In genomic region chr14:27278341-27278740, GRCh38 we compare ENCODE assay signal across 31 cellular contexts.
DNase-seq lines count a peak whose midpoint lies in the region; FAIRE-seq and TF ChIP-seq lines count a peak whose summit lies in the region.
"Had no signal": no experiment of that assay in that cellular context is flagged by ENCODE, and none has a peak within 500 bp of the region (broad histone marks: within the 10 kb centered on the region; RNA-seq: fewer than 3 reads in every experiment).

No MANE protein-coding gene starts in this region.

- H3K27me3 Mint-ChIP-seq in CD8-positive, alpha-beta memory T cell, result no peaks in the 10 kb centered on the region
- H3K27me3 Mint-ChIP-seq: B cell; CD4-positive, alpha-beta memory T cell; CD4-positive, alpha-beta T cell; CD4-positive, CD25-positive, alpha-beta regulatory T cell had no signal

- H3K9me3 Mint-ChIP-seq in CD8-positive, alpha-beta memory T cell, result peaks cover 11 to 35% (median 20%) of the 10 kb centered on the region in 5 donors

- no peak overlapping the region for H3K4me3 ChIP-seq in neural cell (ENCODE audit: low read length)
- no peak overlapping the region for H3K4me3 ChIP-seq in CD8-positive, alpha-beta memory T cell (ENCODE audit: low read length)
- H3K4me3 ChIP-seq: A549; BLaER1; BLaER1 treated with 17β-estradiol and CSF1 and Interleukin-3, amounts not matched to agents 10 nM and 100 nM had no signal

- no peaks in the 10 kb centered on the region for H3K9me3 ChIP-seq in neural cell (ENCODE audit: low read length)
- no peaks in the 10 kb centered on the region for H3K9me3 ChIP-seq in CD8-positive, alpha-beta memory T cell (ENCODE audit: low read length)
- H3K9me3 ChIP-seq: BE2C; BLaER1; BLaER1 treated with 17β-estradiol and CSF1 and Interleukin-3, amounts not matched to agents 10 nM and 100 nM had no signal

- TF ChIP-seq RAD21 in neural cell (conservative IDR thresholded peaks at IDR 0.05), result no peak

- TF ChIP-seq EP300 in neural cell (conservative IDR thresholded peaks at IDR 0.05; ENCODE audit: poor library complexity, severe bottlenecking), result peak; percentile 61

- no peaks in the 10 kb centered on the region for H3F3A ChIP-seq in neural cell (ENCODE audit: insufficient read depth, low read length, poor library complexity, severe bottlenecking)

- H3K27ac ChIP-seq in neural cell (ENCODE audit: low read length), result no peak overlapping the region
- H3K27ac ChIP-seq in CD8-positive, alpha-beta memory T cell (ENCODE audit: low read depth, low read length), result no peak overlapping the region
- H3K27ac ChIP-seq: 22Rv1; A549; BLaER1; BLaER1 treated with 17β-estradiol and CSF1 and Interleukin-3, amounts not matched to agents 10 nM and 100 nM; C4-2B had no signal

- TF ChIP-seq CTCF in neural cell (IDR thresholded peaks at IDR 0.05; ENCODE audit: poor library complexity, severe bottlenecking), result no peak

- H3K79me2 ChIP-seq in neural cell (replicated peaks; ENCODE audit: insufficient read depth, low read length), result no peaks in the 10 kb centered on the region

- H3K4me3 Mint-ChIP-seq in CD8-positive, alpha-beta memory T cell, result no peak overlapping the region
- H3K4me3 Mint-ChIP-seq: B cell; CD14-positive monocyte; CD4-positive, alpha-beta memory T cell; CD4-positive, alpha-beta T cell; CD4-positive, CD25-positive, alpha-beta regulatory T cell; CD8-positive, alpha-beta T cell had no signal

- H3K27me3 ChIP-seq in neural cell (ENCODE audit: insufficient read depth, low read depth, low read length), result no peaks in the 10 kb centered on the region
- no peaks in the 10 kb centered on the region for H3K27me3 ChIP-seq in CD8-positive, alpha-beta memory T cell (ENCODE audit: insufficient read depth, low read length, poor library complexity, severe bottlenecking)
- H3K27me3 ChIP-seq: BE2C; BLaER1; BLaER1 treated with 17β-estradiol and CSF1 and Interleukin-3, amounts not matched to agents 10 nM and 100 nM had no signal

- H4K20me1 ChIP-seq in neural cell (ENCODE audit: insufficient read depth), result no peaks in the 10 kb centered on the region
- H4K20me1 ChIP-seq: BLaER1; BLaER1 treated with 17β-estradiol and CSF1 and Interleukin-3, amounts not matched to agents 10 nM and 100 nM had no signal

- no peak overlapping the region for H3K4me2 ChIP-seq in neural cell (ENCODE audit: low read length)
- H3K4me2 ChIP-seq: A549; BLaER1; BLaER1 treated with 17β-estradiol and CSF1 and Interleukin-3, amounts not matched to agents 10 nM and 100 nM had no signal

- CTCF ChIA-PET in CD8-positive, alpha-beta memory T cell (lab: Charles Lee), result no interaction called here

- H2AFZ ChIP-seq in neural cell (ENCODE audit: low read depth, low read length), result no peak overlapping the region

- no peak overlapping the region for H3K27ac Mint-ChIP-seq in CD8-positive, alpha-beta memory T cell
- H3K27ac Mint-ChIP-seq: B cell; CD14-positive monocyte; CD4-positive, alpha-beta memory T cell; CD4-positive, alpha-beta T cell; CD4-positive, CD25-positive, alpha-beta regulatory T cell; CD8-positive, alpha-beta T cell had no signal

- peak; percentile 26 for FAIRE-seq in HTR-8/SVneo (lab: Jason Lieb, UNC)
- FAIRE-seq: A549, D721Med had no signal

- DNase-seq in HTR-8/SVneo (ENCODE audit: insufficient read length, low spot score), result no peak
- no peak for DNase-seq in CD8-positive, alpha-beta memory T cell
- DNase-seq in NAMALWA (ENCODE audit: low spot score), result no peak
- DNase-seq: 8988T; ACHN; AML-193; BE2C; C1 segment of cervical spinal cord; Caco-2; Calu3; CD4-positive, alpha-beta memory T cell; CD4-positive, alpha-beta T cell; CD4-positive, CD25-positive, alpha-beta regulatory T cell; CD8-positive, alpha-beta T cell; COR-L47; DMS 273 treated with DMSO at 0.1 percent for 48 hours; DMS153; DMS53; DMS79; DMS79 treated with DMSO at 0.1 percent for 48 hours; DND-41; EL had no signal

- H3K9me2 ChIP-seq in neural cell (ENCODE audit: insufficient read depth, low read length), result no peaks in the 10 kb centered on the region

- no peak overlapping the region for H3K9ac ChIP-seq in neural cell (ENCODE audit: low read length)
- H3K9ac ChIP-seq: BLaER1; BLaER1 treated with 17β-estradiol and CSF1 and Interleukin-3, amounts not matched to agents 10 nM and 100 nM had no signal

- H3K36me3 ChIP-seq in neural cell (ENCODE audit: insufficient read depth, low read length), result no peaks in the 10 kb centered on the region
- H3K36me3 ChIP-seq in CD8-positive, alpha-beta memory T cell (ENCODE audit: insufficient read depth, low read length), result no peaks in the 10 kb centered on the region
- H3K36me3 ChIP-seq: BE2C; BLaER1; BLaER1 treated with 17β-estradiol and CSF1 and Interleukin-3, amounts not matched to agents 10 nM and 100 nM had no signal

- no peaks in the 10 kb centered on the region for H3K4me1 ChIP-seq in CD8-positive, alpha-beta memory T cell (ENCODE audit: insufficient read depth, low read length)
- H3K4me1 ChIP-seq: A549; BE2C; BLaER1; BLaER1 treated with 17β-estradiol and CSF1 and Interleukin-3, amounts not matched to agents 10 nM and 100 nM; Caco-2 had no signal

- H3K4me1 Mint-ChIP-seq in CD8-positive, alpha-beta memory T cell, result no peaks in the 10 kb centered on the region
- H3K4me1 Mint-ChIP-seq: B cell; CD14-positive monocyte; CD4-positive, alpha-beta memory T cell; CD4-positive, CD25-positive, alpha-beta regulatory T cell had no signal

- H3K36me3 Mint-ChIP-seq in CD8-positive, alpha-beta memory T cell, result no peaks in the 10 kb centered on the region
- H3K36me3 Mint-ChIP-seq: CD14-positive monocyte; CD4-positive, alpha-beta memory T cell; CD4-positive, CD25-positive, alpha-beta regulatory T cell; CD8-positive, alpha-beta T cell had no signal

- POLR2A ChIA-PET in CD8-positive, alpha-beta memory T cell (lab: Charles Lee), result no interaction called here

TF ChIP-seq in neural cell, 6 proteins besides CTCF, POLR2A, EP300 and RAD21:
- no peak for TF ChIP-seq MXI1 (conservative IDR thresholded peaks at IDR 0.05; ENCODE audit: poor library complexity, severe bottlenecking)
- TF ChIP-seq POLR2AphosphoS5 (IDR thresholded peaks at IDR 0.05), result peak; percentile 73
TF ChIP-seq in neural cell: peak in this region for 1.
